In genomic region chr6:24334285-24334684, GRCh38 we compare ENCODE assay signal across 6 cellular contexts. TPM values are rescaled to one million over a fixed set of nuclear protein-coding genes. Genes with fewer than 3 reads are reported as not detected.
"Had no signal": no experiment of that assay in that cellular context is flagged by ENCODE, and none has a peak within 500 bp of the region (broad histone marks: within the 10 kb centered on the region; RNA-seq: fewer than 3 reads in every experiment).

No MANE protein-coding gene starts in this region.

- DNase-seq: GOT3, H9, HCEC 1CT, KBM-7 had no signal

- H3K4me2 ChIP-seq: KMS-11 had no signal

- H3K4me1 Mint-ChIP-seq: H9, IgD-negative memory B cell had no signal

- H3K4me3 Mint-ChIP-seq: H9, IgD-negative memory B cell had no signal

- H3K9ac ChIP-seq: KMS-11 had no signal

- H3K27me3 Mint-ChIP-seq: IgD-negative memory B cell had no signal

- H3K27ac Mint-ChIP-seq: H9, IgD-negative memory B cell had no signal

- H3K27ac ChIP-seq: KMS-11 had no signal

RNA-seq across cellular contexts. Expression of gene DCDC2, which starts 23.6 kb away (rescaled TPM):
- polyA plus RNA-seq: IgD-negative memory B cell had no signal
